8 cellular contexts compared by ENCODE assay signal in the genomic region with DNA sequence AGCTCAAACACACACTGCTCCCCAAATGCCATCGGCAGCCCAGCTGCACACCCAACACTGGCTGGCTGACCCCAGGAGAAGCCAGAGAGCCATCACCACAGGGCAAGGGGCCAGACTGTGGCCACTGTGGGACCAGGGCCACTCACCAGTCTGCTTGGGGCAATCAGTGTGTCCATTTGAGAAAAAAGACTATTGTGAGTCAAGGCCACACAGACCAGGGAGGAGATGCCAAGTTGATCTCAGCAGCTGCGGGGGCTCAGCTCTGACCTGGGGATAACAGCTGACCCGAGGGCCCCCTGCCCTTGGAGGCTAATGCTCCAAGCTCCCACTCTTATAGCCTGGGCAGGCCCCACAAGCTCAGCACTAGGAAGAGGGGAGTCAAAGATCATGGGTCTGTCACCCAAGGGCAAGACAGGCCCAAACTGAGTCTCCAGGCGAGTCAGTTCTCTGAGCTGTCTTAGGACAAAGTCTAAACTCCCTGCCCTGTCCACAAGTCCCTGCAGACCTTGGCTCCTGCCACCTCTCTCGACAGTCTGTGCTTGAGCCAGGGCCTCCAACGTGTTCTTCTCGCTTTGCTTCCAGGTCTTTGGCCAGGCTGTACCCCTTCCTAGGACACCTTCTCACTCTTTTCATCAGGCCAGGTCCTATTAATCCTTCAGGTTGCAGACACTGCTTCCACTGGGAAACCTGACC. TPM values are rescaled to one million over a fixed set of nuclear protein-coding genes. Genes with fewer than 3 reads are reported as not detected.
DNase-seq lines count a peak whose midpoint lies in the region; ATAC-seq and TF ChIP-seq lines count a peak whose summit lies in the region.

No MANE protein-coding gene starts in this region.

- POLR2A ChIA-PET in RWPE1 (lab: Yijun Ruan, JAX; ENCODE audit: low non-redundant PET) = no interaction called here

- H4K20me1 ChIP-seq in fibroblast of lung (ENCODE audit: control insufficient read depth, extremely low read depth, insufficient read depth, low read length) = peaks cover 2% of the 10 kb centered on the region

- H3K4me2 ChIP-seq in fibroblast of lung (ENCODE audit: extremely low read depth, insufficient read depth, low read length) = no peak overlapping the region

- no peaks in the 10 kb centered on the region for H3K27me3 ChIP-seq in fibroblast of lung (ENCODE audit: control insufficient read depth, insufficient read depth, low read length)

- H3K9me3 ChIP-seq in fibroblast of lung (ENCODE audit: control insufficient read depth, insufficient read depth, low read depth, low read length) = no peaks in the 10 kb centered on the region

- H2AFZ ChIP-seq in fibroblast of lung (ENCODE audit: low read length) = no peak overlapping the region

- peaks cover 6% of the 10 kb centered on the region for H3K36me3 ChIP-seq in fibroblast of lung (ENCODE audit: control insufficient read depth, insufficient read depth, low read length)

- DNase-seq in GM12864 (ENCODE audit: low read depth) (no peak), RWPE1 (ENCODE audit: low spot score) (no peak), fibroblast of lung (ENCODE audit: low read depth in 2 of 2) (no peak), putamen (ENCODE audit: low spot score) (peak; percentile 79), GM13977 (ENCODE audit: low spot score) (no peak), AG08396 (ENCODE audit: low spot score) (no peak), NCI-H446 treated with DMSO at 0.1 percent for 48 hours (lab: John Stamatoyannopoulos, UW) (no peak)

- peaks cover 91% of the 10 kb centered on the region for H3K79me2 ChIP-seq in fibroblast of lung (ENCODE audit: control insufficient read depth, insufficient read depth, low read length)

- no peak for ATAC-seq in HG02623 (IDR thresholded peaks at IDR 0.05; ENCODE audit: unreplicated experiment)

- in situ Hi-C loops in GM13977 (cut with MboI; ENCODE audit: low pct_unique_long_range_greater_than_20kb, low sequenced_read_pairs, unreplicated experiment) = no loop called here

- TF ChIP-seq CTCF in GM12864 (IDR thresholded peaks at IDR 0.05; ENCODE audit: low read depth, low read length, missing control alignments) (no peak), RWPE1 (conservative IDR thresholded peaks at IDR 0.05; ENCODE audit: low read depth) (no peak), fibroblast of lung (conservative IDR thresholded peaks at IDR 0.05 in 1 of 2, IDR thresholded peaks at IDR 0.05 in 1 of 2; ENCODE audit: low read depth in 1 of 2, low read length in 2 of 2) (no peak), GM13977 (IDR thresholded peaks at IDR 0.05; ENCODE audit: extremely low read depth, insufficient read depth, missing control alignments) (no peak)

- H3K9ac ChIP-seq in fibroblast of lung (ENCODE audit: insufficient read depth, low read length) = no peak overlapping the region

- H3K27ac ChIP-seq in RWPE1 (peak overlapping the region; percentile 99), fibroblast of lung (ENCODE audit: insufficient read depth, low read length) (peak overlapping the region; percentile 17)

- CTCF ChIA-PET in RWPE1 (lab: Yijun Ruan, JAX) = interaction anchor here (0.6 to 3.1 kb wide), 4 partner anchors 10 to 81 kb away, joined by 3 to 13 read pairs (median 5); no protein-coding TSS in a partner anchor

- H3K4me1 ChIP-seq in fibroblast of lung (ENCODE audit: control insufficient read depth, extremely low read depth, insufficient read depth, low read length) = peaks cover 62% of the 10 kb centered on the region

- H3K4me3 ChIP-seq in GM12864 (ENCODE audit: low read depth, low read length) (peak overlapping the region; percentile 41), fibroblast of lung (replicated peaks in 1 of 4; ENCODE audit: control extremely low read depth in 1 of 4, insufficient read depth in 1 of 4, low read depth in 3 of 4, low read length in 4 of 4) (no peak overlapping the region)

RNA-seq across cellular contexts. Expression of a gene that starts 30.1 kb away (rescaled TPM):
- 11.6 and 19.5 TPM in 2 replicates for total RNA-seq in fibroblast of lung
- polyA plus RNA-seq in fibroblast of lung = 44.5 and 46.8 TPM in 2 replicates
- polyA plus RNA-seq in fibroblast of lung (2012) = 57.0 and 66.6 TPM in 2 replicates
- polyA minus RNA-seq in fibroblast of lung (ENCODE audit: low replicate concordance) = 11.5 and 12.8 TPM in 2 replicates
